In the genomic region with DNA sequence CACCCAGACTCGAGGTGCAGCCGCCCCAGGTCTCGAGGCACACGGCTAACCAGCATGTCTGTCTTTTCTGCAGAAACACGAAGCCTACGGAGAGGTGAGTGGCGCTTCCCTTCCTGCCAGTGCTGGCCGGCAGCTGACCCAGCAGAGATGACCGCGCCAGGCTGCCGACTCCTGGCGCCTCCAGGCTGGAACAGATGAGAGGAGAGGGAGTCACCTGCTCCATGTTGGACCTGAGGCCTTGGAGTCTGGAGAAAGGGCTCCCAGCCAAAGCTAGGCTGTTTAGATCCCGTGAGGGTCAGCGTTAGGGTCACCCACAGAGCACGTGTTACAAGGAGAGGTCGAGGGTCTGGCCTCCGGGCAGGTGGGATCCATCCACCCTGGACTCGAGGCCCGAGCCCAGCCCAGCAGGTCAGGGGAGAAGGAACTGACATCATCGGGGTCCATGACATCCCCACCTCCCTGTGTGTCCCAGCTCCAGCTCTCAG, we compare ENCODE assay signal across 21 cellular contexts. TPM values are rescaled to one million over a fixed set of nuclear protein-coding genes. Genes with fewer than 3 reads are reported as not detected.
DNase-seq lines count a peak whose midpoint lies in the region; ATAC-seq and TF ChIP-seq lines count a peak whose summit lies in the region.
"Had no signal": no experiment of that assay in that cellular context is flagged by ENCODE, and none has a peak within 500 bp of the region (broad histone marks: within the 10 kb centered on the region; RNA-seq: fewer than 3 reads in every experiment).

No MANE protein-coding gene starts in this region.

- no peak for TF ChIP-seq CTCF in mesothelial cell of epicardium (IDR thresholded peaks at IDR 0.05; ENCODE audit: unreplicated experiment)
- TF ChIP-seq CTCF in suprapubic skin (IDR thresholded peaks at IDR 0.05) = no peak

- no peaks in the 10 kb centered on the region for H3K9me3 ChIP-seq in suprapubic skin
- H3K9me3 ChIP-seq: HAP-1 had no signal

- peaks cover 6% of the 10 kb centered on the region for H3K4me1 ChIP-seq in suprapubic skin
- H3K4me1 ChIP-seq: HAP-1 had no signal

- H3K27ac ChIP-seq in suprapubic skin = no peak overlapping the region
- H3K27ac ChIP-seq: epithelial cell of prostate had no signal

- TF ChIP-seq POLR2A in suprapubic skin (IDR thresholded peaks at IDR 0.05) = no peak

- H3K27ac Mint-ChIP-seq in activated naive CD4-positive, alpha-beta T cell treated with anti-CD3 and anti-CD28 coated beads, Interleukin-2, amount 10 ng/mL, durations not matched to agents 7 days and 5 days = no peak overlapping the region
- no peak overlapping the region for H3K27ac Mint-ChIP-seq in mesothelial cell of epicardium
- H3K27ac Mint-ChIP-seq: CD4-positive, alpha-beta memory T cell; naive thymus-derived CD4-positive, alpha-beta T cell had no signal

- no peak overlapping the region for H3K4me3 Mint-ChIP-seq in activated naive CD4-positive, alpha-beta T cell treated with anti-CD3 and anti-CD28 coated beads, Interleukin-2, amount 10 ng/mL, durations not matched to agents 7 days and 5 days
- H3K4me3 Mint-ChIP-seq in mesothelial cell of epicardium = no peak overlapping the region
- H3K4me3 Mint-ChIP-seq: CD4-positive, alpha-beta memory T cell; naive thymus-derived CD4-positive, alpha-beta T cell had no signal

- no peak for TF ChIP-seq EP300 in suprapubic skin (IDR thresholded peaks at IDR 0.05)

- H3K27me3 ChIP-seq in suprapubic skin = no peaks in the 10 kb centered on the region

- peak; percentile 5 for DNase-seq in activated naive CD4-positive, alpha-beta T cell treated with anti-CD3 and anti-CD28 coated beads, Interleukin-2, amount 10 ng/mL, durations not matched to agents 7 days and 5 days
- no peak for DNase-seq in activated naive CD4-positive, alpha-beta T cell treated with Interleukin-2 at 50 U/mL for 16 hours
- DNase-seq in activated CD8-positive, alpha-beta memory T cell treated with anti-CD3 and anti-CD28 coated beads for 24 hours = peak; percentile 44
- DNase-seq in mesothelial cell of epicardium (ENCODE audit: low spot score in 2 of 2, unreplicated experiment in 2 of 2) (peak; percentile 17 to 32), suprapubic skin (ENCODE audit: low spot score in 2 of 2) (peak; percentile 57 to 74), NCI-H2107 treated with DMSO at 0.1 percent for 48 hours (lab: John Stamatoyannopoulos, UW; ENCODE audit: unreplicated experiment) (no peak)
- DNase-seq: activated CD4-positive, alpha-beta T cell treated with anti-CD3 and anti-CD28 coated beads, Interleukin-2, amount 50 U/mL, for 48 hours; activated effector memory CD4-positive, alpha-beta T cell treated with anti-CD3 and anti-CD28 coated beads, Interleukin-2, amount 50 U/mL, for 16 hours; CD4-positive, alpha-beta memory T cell; cortex of kidney; DMS79 treated with DMSO at 0.1 percent for 48 hours; NCI-H1417 treated with DMSO at 0.1 percent for 48 hours; NCI-H2171 treated with DMSO at 0.1 percent for 48 hours; NCI-H82 had no signal

- WGBS in suprapubic skin = 89% methylated on average over 8 of the region's 20 CpGs

- ATAC-seq in HG03196 (IDR thresholded peaks at IDR 0.05; ENCODE audit: unreplicated experiment) (no peak), GM21576 (IDR thresholded peaks at IDR 0.05; ENCODE audit: unreplicated experiment) (no peak)
- ATAC-seq: naive thymus-derived CD4-positive, alpha-beta T cell had no signal

- H3K27me3 Mint-ChIP-seq in activated naive CD4-positive, alpha-beta T cell treated with anti-CD3 and anti-CD28 coated beads, Interleukin-2, amount 10 ng/mL, durations not matched to agents 7 days and 5 days = peaks cover 3% of the 10 kb centered on the region
- no peaks in the 10 kb centered on the region for H3K27me3 Mint-ChIP-seq in mesothelial cell of epicardium (ENCODE audit: low read depth)
- H3K27me3 Mint-ChIP-seq: naive thymus-derived CD4-positive, alpha-beta T cell had no signal

- H3K4me1 Mint-ChIP-seq in activated naive CD4-positive, alpha-beta T cell treated with anti-CD3 and anti-CD28 coated beads, Interleukin-2, amount 10 ng/mL, durations not matched to agents 7 days and 5 days = no peaks in the 10 kb centered on the region
- no peaks in the 10 kb centered on the region for H3K4me1 Mint-ChIP-seq in mesothelial cell of epicardium
- H3K4me1 Mint-ChIP-seq: CD4-positive, alpha-beta memory T cell; naive thymus-derived CD4-positive, alpha-beta T cell had no signal

- peaks cover 12% of the 10 kb centered on the region for H3K9me3 Mint-ChIP-seq in activated naive CD4-positive, alpha-beta T cell treated with anti-CD3 and anti-CD28 coated beads, Interleukin-2, amount 10 ng/mL, durations not matched to agents 7 days and 5 days
- peaks cover 7% of the 10 kb centered on the region for H3K9me3 Mint-ChIP-seq in mesothelial cell of epicardium

- CTCF ChIA-PET in activated naive CD4-positive, alpha-beta T cell treated with anti-CD3 and anti-CD28 coated beads, Interleukin-2, amount 10 ng/mL, durations not matched to agents 7 days and 5 days (lab: Charles Lee) = interaction anchor here (0.7 kb wide), 1 partner anchor 86 kb away, joined by 3 read pairs; no protein-coding TSS in a partner anchor

- peaks cover 2% of the 10 kb centered on the region for H3K36me3 Mint-ChIP-seq in activated naive CD4-positive, alpha-beta T cell treated with anti-CD3 and anti-CD28 coated beads, Interleukin-2, amount 10 ng/mL, durations not matched to agents 7 days and 5 days
- H3K36me3 Mint-ChIP-seq in mesothelial cell of epicardium = peaks cover 17% of the 10 kb centered on the region

- no peak overlapping the region for H3K4me3 ChIP-seq in suprapubic skin
- H3K4me3 ChIP-seq: HAP-1, lung had no signal

- H3K36me3 ChIP-seq in suprapubic skin = peaks cover 49% of the 10 kb centered on the region

RNA-seq across cellular contexts. Expression of a gene that starts 14.9 kb away (rescaled TPM):
- 846 to 986 TPM (median 933 TPM) in 3 replicates for total RNA-seq in mesothelial cell of epicardium
- total RNA-seq in suprapubic skin = 100 to 1,000 TPM in 3 of 4 donors, 10 to 100 TPM in 1; 88.9 to 150 (median 126) TPM

RNA-seq across cellular contexts. Expression of a gene that starts 42.6 kb away (rescaled TPM):
- 8.8 to 12.5 TPM (median 9.6 TPM) in 3 replicates for total RNA-seq in mesothelial cell of epicardium
- total RNA-seq in suprapubic skin = not detected
- total RNA-seq: LHCN-M2 had no signal

Comparison
In these comparisons a context has a peak if more than half of its experiments do, and no peak if none do; other contexts are left out.
1. DNase-seq: peak in activated naive CD4-positive, alpha-beta T cell treated with anti-CD3 and anti-CD28 coated beads, Interleukin-2, amount 10 ng/mL, durations not matched to agents 7 days and 5 days (single experiment), activated CD8-positive, alpha-beta memory T cell treated with anti-CD3 and anti-CD28 coated beads for 24 hours (single experiment), mesothelial cell of epicardium (2 of 2) and suprapubic skin (2 of 2); none in activated naive CD4-positive, alpha-beta T cell treated with Interleukin-2 at 50 U/mL for 16 hours (single experiment) and NCI-H2107 treated with DMSO at 0.1 percent for 48 hours (single experiment).